ENCODE assay signal across 27 cellular contexts in genomic region chr11:113059548-113059947, GRCh38.
"Had no signal": no experiment of that assay in that cellular context is flagged by ENCODE, and none has a peak within 500 bp of the region (broad histone marks: within the 10 kb centered on the region; RNA-seq: fewer than 3 reads in every experiment).

No MANE protein-coding gene starts in this region.

- ATAC-seq: activated CD4-positive, alpha-beta T cell treated with anti-CD3 and anti-CD28 coated beads for 36 hours; activated CD8-positive, alpha-beta T cell treated with anti-CD3 and anti-CD28 coated beads for 36 hours; Panc1; Right ventricle myocardium inferior had no signal

- DNase-seq: activated CD4-positive, alpha-beta T cell treated with anti-CD3 and anti-CD28 coated beads for 36 hours; activated CD4-positive, alpha-beta T cell treated with anti-CD3 and anti-CD28 coated beads, Interleukin-2, amount 50 U/mL, for 1 hour; activated CD8-positive, alpha-beta memory T cell treated with anti-CD3 and anti-CD28 coated beads, Interleukin-2, amount 50 U/mL, for 4 hours; activated CD8-positive, alpha-beta T cell treated with anti-CD3 and anti-CD28 coated beads for 36 hours; activated naive CD4-positive, alpha-beta T cell treated with anti-CD3 and anti-CD28 coated beads, Interleukin-2, amount 50 U/mL, for 16 hours; activated naive CD8-positive, alpha-beta T cell treated with anti-CD3 and anti-CD28 coated beads, Interleukin-2, amount 10 ng/mL, durations not matched to agents 7 days and 5 days; anterior cingulate cortex; caudate nucleus; IMR-90; KG1; NCI-H1092 treated with DMSO at 0.1 percent for 48 hours; NCI-H1417 treated with DMSO at 0.1 percent for 48 hours; NCI-H1694; NCI-H2029; NCI-H2107; NCI-H2171 treated with DMSO at 0.1 percent for 48 hours; NCI-H226; NCI-H526; NCI-H82; RPMI8226; SK-N-SH; T-helper 1 cell; WERI-Rb-1 had no signal

- H3K4me1 ChIP-seq: SJCRH30 had no signal

- H3K4me3 Mint-ChIP-seq: activated CD4-positive, alpha-beta T cell treated with anti-CD3 and anti-CD28 coated beads for 36 hours; activated CD8-positive, alpha-beta T cell treated with anti-CD3 and anti-CD28 coated beads for 36 hours; activated naive CD8-positive, alpha-beta T cell treated with anti-CD3 and anti-CD28 coated beads, Interleukin-2, amount 10 ng/mL, durations not matched to agents 7 days and 5 days had no signal

- H3K27me3 ChIP-seq: adrenal gland, SJCRH30 had no signal

- H3K36me3 Mint-ChIP-seq: activated naive CD8-positive, alpha-beta T cell treated with anti-CD3 and anti-CD28 coated beads, Interleukin-2, amount 10 ng/mL, durations not matched to agents 7 days and 5 days had no signal

- H3K9me3 Mint-ChIP-seq: activated CD8-positive, alpha-beta T cell treated with anti-CD3 and anti-CD28 coated beads for 36 hours; activated naive CD8-positive, alpha-beta T cell treated with anti-CD3 and anti-CD28 coated beads, Interleukin-2, amount 10 ng/mL, durations not matched to agents 7 days and 5 days had no signal

- H3K9ac ChIP-seq: SK-N-SH had no signal

- H3K4me1 Mint-ChIP-seq: activated CD4-positive, alpha-beta T cell treated with anti-CD3 and anti-CD28 coated beads for 36 hours; activated naive CD8-positive, alpha-beta T cell treated with anti-CD3 and anti-CD28 coated beads, Interleukin-2, amount 10 ng/mL, durations not matched to agents 7 days and 5 days had no signal

- H3K4me2 ChIP-seq: SK-N-SH had no signal

- H3K4me3 ChIP-seq: adrenal gland, SJCRH30 had no signal

- H3K36me3 ChIP-seq: adrenal gland, WERI-Rb-1 had no signal

- H3K9me3 ChIP-seq: adrenal gland, SJCRH30, SK-N-SH had no signal

- H3K27me3 Mint-ChIP-seq: activated CD4-positive, alpha-beta T cell treated with anti-CD3 and anti-CD28 coated beads for 36 hours; activated CD8-positive, alpha-beta T cell treated with anti-CD3 and anti-CD28 coated beads for 36 hours had no signal

- H3K27ac ChIP-seq: adrenal gland, SJCRH30, WERI-Rb-1 had no signal

- H3K27ac Mint-ChIP-seq: activated CD4-positive, alpha-beta T cell treated with anti-CD3 and anti-CD28 coated beads for 36 hours; activated CD8-positive, alpha-beta T cell treated with anti-CD3 and anti-CD28 coated beads for 36 hours; activated naive CD8-positive, alpha-beta T cell treated with anti-CD3 and anti-CD28 coated beads, Interleukin-2, amount 10 ng/mL, durations not matched to agents 7 days and 5 days had no signal
